8 cellular contexts compared by ENCODE assay signal in the genomic region with DNA sequence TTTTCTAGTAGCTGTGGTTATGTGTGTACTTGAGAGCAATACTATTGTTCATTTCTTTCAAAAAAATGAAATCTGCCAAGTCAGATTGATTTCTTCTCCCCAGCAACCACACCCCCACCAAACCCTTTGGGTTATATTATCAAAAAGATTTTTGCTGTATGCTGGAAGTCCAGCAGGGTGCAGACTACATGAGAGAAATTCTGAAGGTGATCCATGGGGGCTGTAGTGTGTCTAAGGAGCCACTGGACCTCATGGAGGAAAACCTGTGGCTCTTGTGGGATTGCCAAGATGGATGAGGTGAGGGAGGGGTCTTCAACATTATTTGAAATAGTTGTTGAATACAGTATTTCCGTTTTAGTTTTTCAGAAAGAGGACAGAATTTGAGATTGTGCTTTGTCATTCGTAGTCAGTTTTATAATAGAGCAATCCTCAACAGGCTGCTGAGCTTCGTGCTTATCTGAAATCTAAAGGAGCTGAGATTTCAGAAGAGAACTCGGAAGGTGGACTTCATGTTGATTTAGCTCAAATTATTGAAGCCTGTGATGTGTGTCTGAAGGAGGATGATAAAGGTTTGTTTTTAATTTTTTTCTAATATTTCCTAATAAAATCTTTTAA. TPM values are rescaled to one million over a fixed set of nuclear protein-coding genes. Genes with fewer than 3 reads are reported as not detected.
DNase-seq lines count a peak whose midpoint lies in the region; ATAC-seq and TF ChIP-seq lines count a peak whose summit lies in the region.

No MANE protein-coding gene starts in this region.

- H3K9me3 ChIP-seq in cardiac muscle cell (ENCODE audit: low read depth), result no peaks in the 10 kb centered on the region
- peaks cover 0 to 3% (median 0%) of the 10 kb centered on the region in 11 donors for H3K9me3 ChIP-seq in heart right ventricle

- peaks cover 30% of the 10 kb centered on the region for H3K4me1 Mint-ChIP-seq in chondrocyte (ENCODE audit: low read depth)
- H3K4me1 Mint-ChIP-seq in stimulated activated naive CD8-positive, alpha-beta T cell treated with anti-CD3 and anti-CD28 coated beads, Interleukin-15, amount 100 ng/mL, for 72 hours, result peaks cover 39% of the 10 kb centered on the region

- H3K27me3 ChIP-seq in cardiac muscle cell, result no peaks in the 10 kb centered on the region
- no peaks in the 10 kb centered on the region for H3K27me3 ChIP-seq in heart right ventricle

- no peak overlapping the region for H3K27ac ChIP-seq in cardiac muscle cell
- H3K27ac ChIP-seq in heart right ventricle, result no peak overlapping the region

- intact Hi-C loops in heart right ventricle (cut with DNase I), result loop anchor here in 3 of 10 donors (10.0 kb wide), 2 partner anchors 152 to 202 kb away; a partner anchor contains a TSS

- H3K27me3 Mint-ChIP-seq in chondrocyte (ENCODE audit: low read depth), result no peaks in the 10 kb centered on the region
- H3K27me3 Mint-ChIP-seq in stimulated activated naive CD8-positive, alpha-beta T cell treated with anti-CD3 and anti-CD28 coated beads, Interleukin-15, amount 100 ng/mL, for 72 hours, result no peaks in the 10 kb centered on the region

- H3K36me3 ChIP-seq in cardiac muscle cell, result peaks cover 23% of the 10 kb centered on the region
- H3K36me3 ChIP-seq in heart right ventricle, result peaks cover 0 to 45% (median 23%) of the 10 kb centered on the region in 9 donors

- DNase-seq in cardiac muscle cell (ENCODE audit: low read depth in 1 of 2, low spot score in 1 of 2) (peak; percentile 12 to 33), heart right ventricle (no peak), NCI-H226 (peak; percentile 28), chondrocyte (ENCODE audit: low spot score) (no peak), NCI-H2081 (lab: John Stamatoyannopoulos, UW) (no peak), GM19240 (ENCODE audit: insufficient read length, low spot score) (no peak)
- no peak for DNase-seq in stimulated activated naive CD8-positive, alpha-beta T cell treated with anti-CD3 and anti-CD28 coated beads, Interleukin-15, amount 100 ng/mL, for 72 hours

- 58 to 59% methylated on average over 4 of the region's 4 CpGs for WGBS in heart right ventricle, 2 donors

- peak overlapping the region; percentile 36 for H3K27ac Mint-ChIP-seq in chondrocyte (ENCODE audit: unreplicated experiment)
- peak overlapping the region in 1 of 2 donors; percentile 3 for H3K27ac Mint-ChIP-seq in stimulated activated naive CD8-positive, alpha-beta T cell treated with anti-CD3 and anti-CD28 coated beads, Interleukin-15, amount 100 ng/mL, for 72 hours

- no peaks in the 10 kb centered on the region for H3K9me3 Mint-ChIP-seq in chondrocyte (ENCODE audit: low read depth)
- H3K9me3 Mint-ChIP-seq in stimulated activated naive CD8-positive, alpha-beta T cell treated with anti-CD3 and anti-CD28 coated beads, Interleukin-15, amount 100 ng/mL, for 72 hours, result no peaks in the 10 kb centered on the region

- H3K4me1 ChIP-seq in cardiac muscle cell (ENCODE audit: low read depth), result peaks cover 6% of the 10 kb centered on the region
- H3K4me1 ChIP-seq in heart right ventricle, result peaks cover 0 to 52% (median 26%) of the 10 kb centered on the region in 9 donors

- H3K36me3 Mint-ChIP-seq in chondrocyte (ENCODE audit: low read depth), result peaks cover 16% of the 10 kb centered on the region

- H3K4me3 ChIP-seq in cardiac muscle cell, result no peak overlapping the region
- no peak overlapping the region for H3K4me3 ChIP-seq in heart right ventricle

- TF ChIP-seq CTCF in cardiac muscle cell (IDR thresholded peaks at IDR 0.05; ENCODE audit: low read depth, low read length) (peak; percentile 45), heart right ventricle (IDR thresholded peaks at IDR 0.05) (peak in 2 of 9 donors; percentile 15 to 18), chondrocyte (IDR thresholded peaks at IDR 0.05) (peak; percentile 63)

- no peak overlapping the region for H3K4me3 Mint-ChIP-seq in chondrocyte (ENCODE audit: unreplicated experiment)
- H3K4me3 Mint-ChIP-seq in stimulated activated naive CD8-positive, alpha-beta T cell treated with anti-CD3 and anti-CD28 coated beads, Interleukin-15, amount 100 ng/mL, for 72 hours, result peak overlapping the region; percentile 92 to 98

- ATAC-seq in heart right ventricle (no peak), GM21576 (IDR thresholded peaks at IDR 0.05; ENCODE audit: unreplicated experiment) (no peak)
- ATAC-seq in stimulated activated naive CD8-positive, alpha-beta T cell treated with anti-CD3 and anti-CD28 coated beads, Interleukin-15, amount 100 ng/mL, for 72 hours, result no peak

RNA-seq across cellular contexts. Expression of a gene that starts 3.1 kb away (rescaled TPM):
- total RNA-seq in cardiac muscle cell, result 530 and 587 TPM in 2 replicates
- 343 and 356 TPM in 2 replicates for polyA plus RNA-seq in cardiac muscle cell
- 100 to 1,000 TPM; 128 to 250 (median 162) TPM for total RNA-seq in heart right ventricle
- 100 to 1,000 TPM; 221 to 303 TPM for polyA plus RNA-seq in heart right ventricle
- 171 to 195 TPM (median 174 TPM) in 3 replicates for total RNA-seq in chondrocyte

Comparison
In these comparisons a context has a peak if more than half of its experiments do, and no peak if none do; other contexts are left out.
1. DNase-seq: peak in cardiac muscle cell (2 of 2) and NCI-H226 (single experiment); none in heart right ventricle (0 of 2), chondrocyte (single experiment), stimulated activated naive CD8-positive, alpha-beta T cell treated with anti-CD3 and anti-CD28 coated beads, Interleukin-15, amount 100 ng/mL, for 72 hours (0 of 2), NCI-H2081 (0 of 2) and GM19240 (single experiment).